In the genomic region with DNA sequence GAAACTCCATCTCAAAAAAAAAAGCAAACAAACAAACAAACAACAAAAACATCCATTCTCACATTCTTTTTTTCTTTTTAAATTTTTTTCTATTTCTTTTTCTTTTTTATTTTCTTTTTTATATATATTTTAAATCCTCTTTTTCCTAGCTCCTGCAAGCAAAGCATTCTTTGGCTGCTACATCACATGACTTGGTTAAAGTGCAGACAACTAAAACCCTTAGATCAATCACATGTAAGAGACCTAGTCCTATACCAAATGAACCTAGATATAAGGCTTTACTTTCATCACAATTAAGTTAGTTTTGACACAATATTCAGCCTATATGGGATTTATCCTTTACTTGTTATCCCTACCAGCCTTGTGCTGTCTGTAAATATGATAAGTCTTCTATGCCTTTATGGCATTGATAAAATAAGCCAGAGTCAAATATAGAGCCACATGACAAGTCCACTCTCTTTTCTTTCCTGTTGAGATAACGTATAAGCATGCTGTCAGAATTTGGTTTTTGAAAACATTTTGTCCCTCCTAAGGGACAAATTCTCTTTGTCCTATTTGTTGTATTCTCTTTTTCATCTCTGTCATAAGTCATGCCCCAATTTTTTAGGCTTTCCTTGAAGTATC, we compare ENCODE assay signal across 19 cellular contexts. TPM values are rescaled to one million over a fixed set of nuclear protein-coding genes. Genes with fewer than 3 reads are reported as not detected.
A peak's percentile ranks its signal among the peaks of the same experiment; 100 is the strongest.
DNase-seq lines count a peak whose midpoint lies in the region; ATAC-seq and TF ChIP-seq lines count a peak whose summit lies in the region.
"Had no signal": no experiment of that assay in that cellular context is flagged by ENCODE, and none has a peak within 500 bp of the region (broad histone marks: within the 10 kb centered on the region; RNA-seq: fewer than 3 reads in every experiment).

No MANE protein-coding gene starts in this region.

- DNase-seq in natural killer cell (no peak), WTC11 (ENCODE audit: low spot score) (no peak), mesothelial cell of epicardium (ENCODE audit: low spot score in 2 of 2, unreplicated experiment in 2 of 2) (no peak), HCEC 1CT (no peak), NCI-H146 (lab: John Stamatoyannopoulos, UW) (no peak)
- no peak for DNase-seq in natural killer cell treated with Interleukin-12 subunit alpha and Interleukin-12 subunit beta and Interleukin-15 and Interleukin-18, amount 100 ng/mL, for 72 hours (ENCODE audit: low spot score)
- DNase-seq in activated naive CD8-positive, alpha-beta T cell treated with anti-CD3 and anti-CD28 coated beads for 36 hours = no peak
- DNase-seq: BE2C; Calu3; CD4-positive, alpha-beta T cell; GOT3; MG63; NCI-H1092; NCI-H1436 treated with DMSO at 0.1 percent for 48 hours; NCI-H2081; NCI-H446 treated with DMSO at 0.1 percent for 48 hours; NCI-H69; Peyer's patch had no signal

- no peak for TF ChIP-seq CTCF in natural killer cell (IDR thresholded peaks at IDR 0.05)
- no peak for TF ChIP-seq CTCF in WTC11 (IDR thresholded peaks at IDR 0.05)
- TF ChIP-seq CTCF in mesothelial cell of epicardium (IDR thresholded peaks at IDR 0.05; ENCODE audit: unreplicated experiment) = no peak

- intact Hi-C loops in natural killer cell (cut with micrococcal nuclease) = no loop called here

- H3K4me3 Mint-ChIP-seq in natural killer cell (no peak overlapping the region), WTC11 (no peak overlapping the region), mesothelial cell of epicardium (no peak overlapping the region)
- no peak overlapping the region for H3K4me3 Mint-ChIP-seq in natural killer cell treated with Interleukin-12 subunit alpha and Interleukin-12 subunit beta and Interleukin-15 and Interleukin-18, amount 100 ng/mL, for 72 hours
- no peak overlapping the region for H3K4me3 Mint-ChIP-seq in activated naive CD8-positive, alpha-beta T cell treated with anti-CD3 and anti-CD28 coated beads for 36 hours
- H3K4me3 Mint-ChIP-seq: CD4-positive, alpha-beta T cell had no signal

- ATAC-seq in natural killer cell = no peak
- no peak for ATAC-seq in natural killer cell treated with Interleukin-12 subunit alpha and Interleukin-12 subunit beta and Interleukin-15 and Interleukin-18, amount 100 ng/mL, for 72 hours
- no peak for ATAC-seq in WTC11
- no peak for ATAC-seq in HG03439 (IDR thresholded peaks at IDR 0.05; ENCODE audit: unreplicated experiment)

- no peaks in the 10 kb centered on the region for H3K36me3 Mint-ChIP-seq in natural killer cell
- peaks cover 13% of the 10 kb centered on the region for H3K36me3 Mint-ChIP-seq in natural killer cell treated with Interleukin-12 subunit alpha and Interleukin-12 subunit beta and Interleukin-15 and Interleukin-18, amount 100 ng/mL, for 72 hours
- peaks cover 9% of the 10 kb centered on the region for H3K36me3 Mint-ChIP-seq in WTC11
- H3K36me3 Mint-ChIP-seq in mesothelial cell of epicardium = peaks cover 26% of the 10 kb centered on the region
- peaks cover 27% of the 10 kb centered on the region for H3K36me3 Mint-ChIP-seq in activated naive CD8-positive, alpha-beta T cell treated with anti-CD3 and anti-CD28 coated beads for 36 hours

- POLR2A ChIA-PET in WTC11 (lab: Charles Lee) = interaction anchor here (0.7 kb wide), 1 partner anchor 9 kb away, joined by 3 read pairs; no protein-coding TSS in a partner anchor

- H3K27me3 Mint-ChIP-seq in natural killer cell (ENCODE audit: low read depth in 2 of 2) (no peaks in the 10 kb centered on the region), WTC11 (ENCODE audit: low read depth) (no peaks in the 10 kb centered on the region), mesothelial cell of epicardium (ENCODE audit: low read depth) (no peaks in the 10 kb centered on the region)
- H3K27me3 Mint-ChIP-seq in natural killer cell treated with Interleukin-12 subunit alpha and Interleukin-12 subunit beta and Interleukin-15 and Interleukin-18, amount 100 ng/mL, for 72 hours = no peaks in the 10 kb centered on the region
- H3K27me3 Mint-ChIP-seq in activated naive CD8-positive, alpha-beta T cell treated with anti-CD3 and anti-CD28 coated beads for 36 hours = no peaks in the 10 kb centered on the region
- H3K27me3 Mint-ChIP-seq: CD4-positive, alpha-beta T cell had no signal

- CTCF ChIA-PET in WTC11 (lab: Charles Lee) = interaction anchor here (0.6 kb wide), 1 partner anchor 504 kb away, joined by 3 read pairs; no protein-coding TSS in a partner anchor

- H3K4me1 Mint-ChIP-seq in natural killer cell (peaks cover 38 to 45% of the 10 kb centered on the region in 2 donors), WTC11 (no peaks in the 10 kb centered on the region), mesothelial cell of epicardium (peaks cover 6% of the 10 kb centered on the region)
- peaks cover 35 to 51% of the 10 kb centered on the region in 2 donors for H3K4me1 Mint-ChIP-seq in natural killer cell treated with Interleukin-12 subunit alpha and Interleukin-12 subunit beta and Interleukin-15 and Interleukin-18, amount 100 ng/mL, for 72 hours (ENCODE audit: low read depth in 2 of 2)
- peaks cover 35% of the 10 kb centered on the region for H3K4me1 Mint-ChIP-seq in activated naive CD8-positive, alpha-beta T cell treated with anti-CD3 and anti-CD28 coated beads for 36 hours

- H3K27ac Mint-ChIP-seq in natural killer cell (peak overlapping the region; percentile 18 to 37), WTC11 (0 out of 2 replicates have a peak overlapping the region, but pooled peaks have one; percentile 43), mesothelial cell of epicardium (peak overlapping the region; percentile 7)
- H3K27ac Mint-ChIP-seq in natural killer cell treated with Interleukin-12 subunit alpha and Interleukin-12 subunit beta and Interleukin-15 and Interleukin-18, amount 100 ng/mL, for 72 hours = peak overlapping the region in 1 of 2 donors; percentile 38
- no peak overlapping the region for H3K27ac Mint-ChIP-seq in activated naive CD8-positive, alpha-beta T cell treated with anti-CD3 and anti-CD28 coated beads for 36 hours
- H3K27ac Mint-ChIP-seq: CD4-positive, alpha-beta T cell had no signal

- H3K9me3 Mint-ChIP-seq in natural killer cell (no peaks in the 10 kb centered on the region), WTC11 (no peaks in the 10 kb centered on the region), mesothelial cell of epicardium (peaks cover 10% of the 10 kb centered on the region)
- H3K9me3 Mint-ChIP-seq in natural killer cell treated with Interleukin-12 subunit alpha and Interleukin-12 subunit beta and Interleukin-15 and Interleukin-18, amount 100 ng/mL, for 72 hours = no peaks in the 10 kb centered on the region
- no peaks in the 10 kb centered on the region for H3K9me3 Mint-ChIP-seq in activated naive CD8-positive, alpha-beta T cell treated with anti-CD3 and anti-CD28 coated beads for 36 hours
- H3K9me3 Mint-ChIP-seq: CD4-positive, alpha-beta T cell had no signal

TF ChIP-seq in WTC11, 78 proteins besides CTCF, POLR2A, EP300 and RAD21:
- 0 out of 2 replicates have a peak, but pooled peaks have one; percentile 21 for TF ChIP-seq HMGA2 (CRISPR knock-in tag; IDR thresholded peaks at IDR 0.05)
- TF ChIP-seq, protein P1, sequence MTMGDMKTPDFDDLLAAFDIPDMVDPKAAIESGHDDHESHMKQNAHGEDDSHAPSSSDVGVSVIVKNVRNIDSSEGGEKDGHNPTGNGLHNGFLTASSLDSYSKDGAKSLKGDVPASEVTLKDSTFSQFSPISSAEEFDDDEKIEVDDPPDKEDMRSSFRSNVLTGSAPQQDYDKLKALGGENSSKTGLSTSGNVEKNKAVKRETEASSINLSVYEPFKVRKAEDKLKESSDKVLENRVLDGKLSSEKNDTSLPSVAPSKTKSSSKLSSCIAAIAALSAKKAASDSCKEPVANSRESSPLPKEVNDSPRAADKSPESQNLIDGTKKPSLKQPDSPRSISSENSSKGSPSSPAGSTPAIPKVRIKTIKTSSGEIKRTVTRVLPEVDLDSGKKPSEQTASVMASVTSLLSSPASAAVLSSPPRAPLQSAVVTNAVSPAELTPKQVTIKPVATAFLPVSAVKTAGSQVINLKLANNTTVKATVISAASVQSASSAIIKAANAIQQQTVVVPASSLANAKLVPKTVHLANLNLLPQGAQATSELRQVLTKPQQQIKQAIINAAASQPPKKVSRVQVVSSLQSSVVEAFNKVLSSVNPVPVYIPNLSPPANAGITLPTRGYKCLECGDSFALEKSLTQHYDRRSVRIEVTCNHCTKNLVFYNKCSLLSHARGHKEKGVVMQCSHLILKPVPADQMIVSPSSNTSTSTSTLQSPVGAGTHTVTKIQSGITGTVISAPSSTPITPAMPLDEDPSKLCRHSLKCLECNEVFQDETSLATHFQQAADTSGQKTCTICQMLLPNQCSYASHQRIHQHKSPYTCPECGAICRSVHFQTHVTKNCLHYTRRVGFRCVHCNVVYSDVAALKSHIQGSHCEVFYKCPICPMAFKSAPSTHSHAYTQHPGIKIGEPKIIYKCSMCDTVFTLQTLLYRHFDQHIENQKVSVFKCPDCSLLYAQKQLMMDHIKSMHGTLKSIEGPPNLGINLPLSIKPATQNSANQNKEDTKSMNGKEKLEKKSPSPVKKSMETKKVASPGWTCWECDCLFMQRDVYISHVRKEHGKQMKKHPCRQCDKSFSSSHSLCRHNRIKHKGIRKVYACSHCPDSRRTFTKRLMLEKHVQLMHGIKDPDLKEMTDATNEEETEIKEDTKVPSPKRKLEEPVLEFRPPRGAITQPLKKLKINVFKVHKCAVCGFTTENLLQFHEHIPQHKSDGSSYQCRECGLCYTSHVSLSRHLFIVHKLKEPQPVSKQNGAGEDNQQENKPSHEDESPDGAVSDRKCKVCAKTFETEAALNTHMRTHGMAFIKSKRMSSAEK (CRISPR knock-in tag; IDR thresholded peaks at IDR 0.05; ENCODE audit: borderline replicate concordance) = no peak

RNA-seq across cellular contexts. Expression of a gene that starts 11.3 kb away (rescaled TPM):
- total RNA-seq in natural killer cell (10 to 100 TPM; 54.3 to 70.5 (median 61.4) TPM), WTC11 (2021) (17.2 to 18.9 TPM (median 17.9 TPM) in 3 replicates), mesothelial cell of epicardium (29.9 to 36.4 TPM (median 33.4 TPM) in 3 replicates)
- 10 to 100 TPM; 56.4 to 59.4 TPM for total RNA-seq in natural killer cell treated with Interleukin-12 subunit alpha and Interleukin-12 subunit beta and Interleukin-15 and Interleukin-18, amount 100 ng/mL, for 72 hours
- total RNA-seq in activated naive CD8-positive, alpha-beta T cell treated with anti-CD3 and anti-CD28 coated beads for 36 hours = 10 to 100 TPM; 27.5 to 31.3 TPM

RNA-seq across cellular contexts. Expression of a gene that starts 38.9 kb away (rescaled TPM):
- total RNA-seq in natural killer cell = 10 to 100 TPM; 39.4 to 43.8 (median 40.8) TPM
- 10 to 100 TPM; 25.5 to 40.3 TPM for total RNA-seq in natural killer cell treated with Interleukin-12 subunit alpha and Interleukin-12 subunit beta and Interleukin-15 and Interleukin-18, amount 100 ng/mL, for 72 hours
- 4.6 to 5.6 TPM (median 5.0 TPM) in 3 replicates for total RNA-seq in WTC11 (2021)
- total RNA-seq in mesothelial cell of epicardium = 12.4 to 13.4 TPM (median 12.9 TPM) in 3 replicates
- 10 to 100 TPM; 13.8 to 13.9 TPM for total RNA-seq in activated naive CD8-positive, alpha-beta T cell treated with anti-CD3 and anti-CD28 coated beads for 36 hours
